21 cellular contexts compared by ENCODE assay signal in genomic region chr4:86300516-86300915, GRCh38.
"Had no signal": no experiment of that assay in that cellular context is flagged by ENCODE, and none has a peak within 500 bp of the region (broad histone marks: within the 10 kb centered on the region; RNA-seq: fewer than 3 reads in every experiment).

No MANE protein-coding gene starts in this region.

- ATAC-seq: heart right ventricle; left lobe of liver; natural killer cell treated with Interleukin-12 subunit alpha and Interleukin-12 subunit beta and Interleukin-15 and Interleukin-18, amount 100 ng/mL, for 72 hours; psoas muscle; right lobe of liver; stimulated activated memory B cell treated with anti-CD40 and anti-IgM and Interleukin-4, amounts not matched to agents 10 μg/mL and 1 μg/mL and 100 μg/mL, for 72 hours had no signal

- H3K36me3 ChIP-seq: heart right ventricle, right lobe of liver, spleen, tibial nerve had no signal

- H3K27me3 ChIP-seq: heart right ventricle, neural progenitor cell, right lobe of liver, spleen, testis, tibial nerve had no signal

- H3K27ac ChIP-seq: coronary artery, heart right ventricle, neural progenitor cell, parathyroid adenoma, psoas muscle, right lobe of liver, spleen, testis, tibial nerve had no signal

- H3K79me2 ChIP-seq: parathyroid adenoma had no signal

- H3K4me1 ChIP-seq: heart right ventricle, parathyroid adenoma, psoas muscle, right lobe of liver, spleen, testis had no signal

- H3K4me3 ChIP-seq: coronary artery, heart right ventricle, neural progenitor cell, psoas muscle, right lobe of liver, spleen, testis, tibial nerve had no signal

- H3K9ac ChIP-seq: neural progenitor cell, parathyroid adenoma had no signal

- DNase-seq: effector CD4-positive, alpha-beta T cell; heart right ventricle; hypothalamus; kidney glomerular epithelial cell; mammary epithelial cell; nucleus accumbens; psoas muscle; retina; right lobe of liver; spleen; stimulated activated CD4-positive, alpha-beta T cell treated with anti-CD3 and anti-CD28 coated beads, Interleukin-15, amount 100 ng/mL, for 24 hours; stimulated activated CD4-positive, alpha-beta T cell treated with anti-CD3 and anti-CD28 coated beads, Interleukin-1b, Interleukin-23, amount 100 ng/mL, for 48 hours; stimulated activated CD4-positive, alpha-beta T cell treated with anti-CD3 and anti-CD28 coated beads, Interleukin-4, amount 100 ng/mL, for 24 hours; testis had no signal

- H3K9me3 ChIP-seq: right lobe of liver, spleen, testis had no signal

- H2AFZ ChIP-seq: neural progenitor cell, parathyroid adenoma had no signal

- H3K4me2 ChIP-seq: neural progenitor cell had no signal
